13 cellular contexts compared by ENCODE assay signal in the genomic region with DNA sequence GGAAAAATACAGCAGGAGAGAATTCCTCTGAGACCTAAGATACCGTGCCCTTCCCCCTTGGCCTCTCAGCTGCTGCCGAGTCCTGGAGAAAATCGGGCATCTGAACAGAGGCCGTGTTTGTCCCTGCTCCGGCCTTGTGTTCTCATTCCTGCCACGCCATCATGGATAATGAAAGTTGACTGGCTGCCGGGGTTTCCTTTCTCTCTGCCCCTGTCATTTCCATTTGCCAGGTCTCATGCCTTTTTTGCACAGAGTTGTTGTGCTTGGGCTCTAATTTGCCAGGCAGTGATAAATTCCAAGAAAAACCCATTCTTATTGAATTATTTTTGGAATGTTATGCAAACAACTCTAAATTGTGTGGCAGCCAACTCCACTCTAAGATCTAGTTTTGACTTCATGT.
DNase-seq lines count a peak whose midpoint lies in the region; ATAC-seq and TF ChIP-seq lines count a peak whose summit lies in the region.
"Had no signal": no experiment of that assay in that cellular context is flagged by ENCODE, and none has a peak within 500 bp of the region (broad histone marks: within the 10 kb centered on the region; RNA-seq: fewer than 3 reads in every experiment).

No MANE protein-coding gene starts in this region.

- H3K9me3 ChIP-seq in CD8-positive, alpha-beta T cell (ENCODE audit: low read length) = no peaks in the 10 kb centered on the region

- H3K27ac ChIP-seq in CD8-positive, alpha-beta T cell (ENCODE audit: low read depth, low read length) = no peak overlapping the region

- intact Hi-C loops in sciatic nerve (cut with DNase I) = no loop called here
- intact Hi-C loops in CD8-positive, alpha-beta T cell (cut with DNase I, micrococcal nuclease) = no loop called here

- H3K4me3 Mint-ChIP-seq in CD8-positive, alpha-beta T cell = no peak overlapping the region
- H3K4me3 Mint-ChIP-seq: central memory CD8-positive, alpha-beta T cell; nephron progenitor cell; T-helper 1 cell treated with Interleukin-12 subunit alpha and Interleukin-12 subunit beta and Interleukin-4 antibody, amounts not matched to agents 30 μg/mL and 1 μg/mL, for 36 hours had no signal

- H3K27me3 ChIP-seq in CD8-positive, alpha-beta T cell (ENCODE audit: insufficient read depth, low read length) = no peaks in the 10 kb centered on the region

- H3K9me3 Mint-ChIP-seq in CD8-positive, alpha-beta T cell = no peaks in the 10 kb centered on the region
- H3K9me3 Mint-ChIP-seq: central memory CD8-positive, alpha-beta T cell; nephron progenitor cell; T-helper 1 cell treated with Interleukin-12 subunit alpha and Interleukin-12 subunit beta and Interleukin-4 antibody, amounts not matched to agents 30 μg/mL and 1 μg/mL, for 36 hours had no signal

- ATAC-seq in sciatic nerve (peak; percentile 85), GM18511 (IDR thresholded peaks at IDR 0.05; ENCODE audit: unreplicated experiment) (no peak), GM19395 (IDR thresholded peaks at IDR 0.05; ENCODE audit: unreplicated experiment) (no peak)
- no peak for ATAC-seq in CD8-positive, alpha-beta T cell

- CTCF ChIA-PET in CD8-positive, alpha-beta T cell (lab: Charles Lee) = no interaction called here

- no peak for TF ChIP-seq CTCF in CD8-positive, alpha-beta T cell (IDR thresholded peaks at IDR 0.05)

- no peaks in the 10 kb centered on the region for H3K4me1 Mint-ChIP-seq in CD8-positive, alpha-beta T cell (ENCODE audit: low read depth)
- H3K4me1 Mint-ChIP-seq: central memory CD8-positive, alpha-beta T cell had no signal

- no peak overlapping the region for H3K4me3 ChIP-seq in CD8-positive, alpha-beta T cell (ENCODE audit: low read depth, low read length)

- H3K36me3 Mint-ChIP-seq in CD8-positive, alpha-beta T cell = no peaks in the 10 kb centered on the region

- no peak overlapping the region for H3K27ac Mint-ChIP-seq in CD8-positive, alpha-beta T cell
- H3K27ac Mint-ChIP-seq: nephron progenitor cell; T-helper 1 cell treated with Interleukin-12 subunit alpha and Interleukin-12 subunit beta and Interleukin-4 antibody, amounts not matched to agents 30 μg/mL and 1 μg/mL, for 36 hours had no signal

- H3K36me3 ChIP-seq in CD8-positive, alpha-beta T cell (ENCODE audit: insufficient read depth, low read length) = no peaks in the 10 kb centered on the region

- no peaks in the 10 kb centered on the region for H3K27me3 Mint-ChIP-seq in CD8-positive, alpha-beta T cell (ENCODE audit: low read depth)
- H3K27me3 Mint-ChIP-seq: central memory CD8-positive, alpha-beta T cell had no signal

- H3K4me1 ChIP-seq in CD8-positive, alpha-beta T cell (ENCODE audit: insufficient read depth, low read length) = no peaks in the 10 kb centered on the region

- DNase-seq in C1 segment of cervical spinal cord (lab: John Stamatoyannopoulos, UW) = peak in 11 of 14 donors; percentile 2 to 68 (median 38)
- peak in 51 of 58 donors; percentile 9 to 88 (median 56) for DNase-seq in anterior cingulate cortex (lab: John Stamatoyannopoulos, UW)
- peak; percentile 11 for DNase-seq in hepatic stellate cell (ENCODE audit: low spot score)
- DNase-seq in sciatic nerve (ENCODE audit: low spot score) = peak; percentile 65
- DNase-seq in NCI-H2107 (lab: John Stamatoyannopoulos, UW) = no peak
- DNase-seq in CD8-positive, alpha-beta T cell = no peak
- DNase-seq: activated gamma-delta T cell, NCI-H226, nephron progenitor cell had no signal

- POLR2A ChIA-PET in CD8-positive, alpha-beta T cell (lab: Charles Lee) = no interaction called here

Comparison
In these comparisons a context has a peak if more than half of its experiments do, and no peak if none do; other contexts are left out.
1. DNase-seq: peak in C1 segment of cervical spinal cord (11 of 14), anterior cingulate cortex (51 of 58), hepatic stellate cell (single experiment) and sciatic nerve (single experiment); none in NCI-H2107 (single experiment) and CD8-positive, alpha-beta T cell (0 of 7).